1 cellular context compared by ENCODE assay signal in the genomic region with DNA sequence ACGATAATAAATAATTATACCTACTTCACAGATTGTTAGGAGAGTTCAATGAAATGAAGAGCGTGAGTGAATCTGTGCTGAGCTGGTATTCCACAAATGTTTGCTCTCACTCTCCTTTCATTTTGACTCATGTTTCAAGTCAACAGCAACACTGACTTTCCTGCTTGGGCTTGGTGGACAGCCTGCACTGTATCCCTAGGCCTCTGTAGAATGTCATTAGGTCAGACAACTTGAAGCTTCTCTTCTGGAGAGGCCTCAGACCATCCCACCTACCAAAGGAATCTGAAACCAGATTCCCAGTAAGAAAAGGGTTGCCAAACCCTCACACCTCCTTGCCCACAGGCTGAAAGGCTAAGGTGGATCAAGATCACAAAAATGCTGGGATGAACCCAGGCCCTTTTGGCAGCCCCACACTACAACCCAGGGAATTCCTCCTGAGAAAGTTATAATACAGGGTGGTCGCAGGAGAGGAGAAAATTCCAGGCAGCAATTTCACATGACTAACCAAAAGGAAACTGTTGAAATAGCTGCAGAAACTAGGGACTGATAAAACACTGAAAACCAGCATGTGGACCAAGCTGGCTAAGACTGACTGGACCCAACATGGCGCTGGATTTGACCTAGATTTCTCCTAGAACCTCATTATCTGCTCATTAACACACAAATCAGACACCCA.
TF ChIP-seq lines count a peak whose summit lies in the region.

No MANE protein-coding gene starts in this region.

TF ChIP-seq in GM23338, 12 proteins besides CTCF, POLR2A, EP300 and RAD21 (continued from another document):
- TF ChIP-seq, protein P1, sequence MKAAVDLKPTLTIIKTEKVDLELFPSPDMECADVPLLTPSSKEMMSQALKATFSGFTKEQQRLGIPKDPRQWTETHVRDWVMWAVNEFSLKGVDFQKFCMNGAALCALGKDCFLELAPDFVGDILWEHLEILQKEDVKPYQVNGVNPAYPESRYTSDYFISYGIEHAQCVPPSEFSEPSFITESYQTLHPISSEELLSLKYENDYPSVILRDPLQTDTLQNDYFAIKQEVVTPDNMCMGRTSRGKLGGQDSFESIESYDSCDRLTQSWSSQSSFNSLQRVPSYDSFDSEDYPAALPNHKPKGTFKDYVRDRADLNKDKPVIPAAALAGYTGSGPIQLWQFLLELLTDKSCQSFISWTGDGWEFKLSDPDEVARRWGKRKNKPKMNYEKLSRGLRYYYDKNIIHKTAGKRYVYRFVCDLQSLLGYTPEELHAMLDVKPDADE (IDR thresholded peaks at IDR 0.05): no peak
- TF ChIP-seq STAT1 (IDR thresholded peaks at IDR 0.05; ENCODE audit: unreplicated experiment) (no peak), JUNB (IDR thresholded peaks at IDR 0.05; ENCODE audit: unreplicated experiment) (no peak)
